ENCODE assay signal across 13 cellular contexts in genomic region chr17:57600092-57600491, GRCh38.
DNase-seq lines count a peak whose midpoint lies in the region; ATAC-seq and TF ChIP-seq lines count a peak whose summit lies in the region.
"Had no signal": no experiment of that assay in that cellular context is flagged by ENCODE, and none has a peak within 500 bp of the region (broad histone marks: within the 10 kb centered on the region; RNA-seq: fewer than 3 reads in every experiment).

No MANE protein-coding gene starts in this region.

- no peaks in the 10 kb centered on the region for H3K27me3 ChIP-seq in BLaER1 treated with 17β-estradiol and CSF1 and Interleukin-3, amounts not matched to agents 10 nM and 100 nM
- H3K27me3 ChIP-seq in HAP-1 (ENCODE audit: low read depth) = no peaks in the 10 kb centered on the region
- H3K27me3 ChIP-seq: right lobe of liver had no signal

- peak; percentile 79 for DNase-seq in activated CD8-positive, alpha-beta T cell treated with anti-CD3 and anti-CD28 coated beads for 36 hours
- DNase-seq in memory B cell (ENCODE audit: low spot score in 2 of 2) (no peak), HAP-1 (ENCODE audit: low spot score in 2 of 2) (no peak), inferior parietal cortex (ENCODE audit: extremely low spot score) (no peak), DMS53 treated with DMSO at 0.1 percent for 48 hours (lab: John Stamatoyannopoulos, UW; ENCODE audit: unreplicated experiment) (no peak)
- DNase-seq: amygdala, DMS79, NCI-H510A treated with DMSO at 0.1 percent for 48 hours, right lobe of liver had no signal

- peak overlapping the region; percentile 66 to 96 (median 83) for H3K4me2 ChIP-seq in BLaER1 treated with 17β-estradiol and CSF1 and Interleukin-3, amounts not matched to agents 10 nM and 100 nM

- no peaks in the 10 kb centered on the region for H3K27me3 Mint-ChIP-seq in activated CD8-positive, alpha-beta T cell treated with anti-CD3 and anti-CD28 coated beads for 36 hours
- H3K27me3 Mint-ChIP-seq in memory B cell = no peaks in the 10 kb centered on the region

- peaks cover 83% of the 10 kb centered on the region for H3K4me1 Mint-ChIP-seq in activated CD8-positive, alpha-beta T cell treated with anti-CD3 and anti-CD28 coated beads for 36 hours (ENCODE audit: low read depth)
- peaks cover 40% of the 10 kb centered on the region for H3K4me1 Mint-ChIP-seq in memory B cell

- peaks cover 0 to 15% (median 0%) of the 10 kb centered on the region in 11 experiments; a peak in 5 of 22 replicates for H4K20me1 ChIP-seq in BLaER1 treated with 17β-estradiol and CSF1 and Interleukin-3, amounts not matched to agents 10 nM and 100 nM

- peak overlapping the region in 8 of 11 experiments; percentile 8 to 52 (median 34); a peak in 10 of 22 replicates for H3K9ac ChIP-seq in BLaER1 treated with 17β-estradiol and CSF1 and Interleukin-3, amounts not matched to agents 10 nM and 100 nM

- peak overlapping the region; percentile 95 for H3K27ac Mint-ChIP-seq in activated CD8-positive, alpha-beta T cell treated with anti-CD3 and anti-CD28 coated beads for 36 hours
- peak overlapping the region; percentile 84 for H3K27ac Mint-ChIP-seq in memory B cell

- H3K9me3 Mint-ChIP-seq in activated CD8-positive, alpha-beta T cell treated with anti-CD3 and anti-CD28 coated beads for 36 hours = peaks cover 3% of the 10 kb centered on the region
- no peaks in the 10 kb centered on the region for H3K9me3 Mint-ChIP-seq in memory B cell

- intact Hi-C loops in activated CD8-positive, alpha-beta T cell treated with anti-CD3 and anti-CD28 coated beads for 36 hours (cut with micrococcal nuclease) = loop anchor here (5.0 to 10.0 kb wide), 3 partner anchors 72 to 145 kb away; partner anchors contain the start of gene CCDC182

- in situ Hi-C loops in HAP-1 (cut with MboI; ENCODE audit: low sequenced_read_pairs) = no loop called here

- CTCF ChIA-PET in activated CD8-positive, alpha-beta T cell treated with anti-CD3 and anti-CD28 coated beads for 36 hours (lab: Charles Lee) = interaction anchor here (1.1 to 6.0 kb wide), 7 partner anchors 71 to 357 kb away, joined by 3 to 67 read pairs (median 5); partner anchors contain the start of gene CCDC182

- H3K4me3 ChIP-seq in BLaER1 treated with 17β-estradiol and CSF1 and Interleukin-3, amounts not matched to agents 10 nM and 100 nM = peak overlapping the region in 2 of 10 experiments; percentile 5 to 15; a peak in 1 of 20 replicates
- no peak overlapping the region for H3K4me3 ChIP-seq in HAP-1
- H3K4me3 ChIP-seq: right lobe of liver had no signal

- peaks cover 0 to 83% (median 17%) of the 10 kb centered on the region in 11 experiments; a peak in 13 of 22 replicates for H3K36me3 ChIP-seq in BLaER1 treated with 17β-estradiol and CSF1 and Interleukin-3, amounts not matched to agents 10 nM and 100 nM
- H3K36me3 ChIP-seq in KOPT-K1 (ENCODE audit: insufficient read depth, low read length) = peaks cover 57% of the 10 kb centered on the region
- H3K36me3 ChIP-seq in HAP-1 (replicated peaks) = no peaks in the 10 kb centered on the region; the same call in 1 of the 2 replicates
- H3K36me3 ChIP-seq: right lobe of liver had no signal

- peak overlapping the region in 9 of 11 experiments; percentile 55 to 79 (median 74); a peak in 19 of 22 replicates for H3K27ac ChIP-seq in BLaER1 treated with 17β-estradiol and CSF1 and Interleukin-3, amounts not matched to agents 10 nM and 100 nM
- peak overlapping the region; percentile 97 for H3K27ac ChIP-seq in KOPT-K1 (ENCODE audit: low read depth, low read length, poor library complexity, severe bottlenecking)

- TF ChIP-seq CTCF in activated CD8-positive, alpha-beta T cell treated with anti-CD3 and anti-CD28 coated beads for 36 hours (IDR thresholded peaks at IDR 0.05) = no peak

- peak overlapping the region; percentile 8 for H3K4me3 Mint-ChIP-seq in activated CD8-positive, alpha-beta T cell treated with anti-CD3 and anti-CD28 coated beads for 36 hours
- H3K4me3 Mint-ChIP-seq in memory B cell = no peak overlapping the region

- peaks cover 4 to 8% (median 6%) of the 10 kb centered on the region in 11 experiments for H3K9me3 ChIP-seq in BLaER1 treated with 17β-estradiol and CSF1 and Interleukin-3, amounts not matched to agents 10 nM and 100 nM (replicated peaks in 1 of 11)
- H3K9me3 ChIP-seq in KOPT-K1 (ENCODE audit: insufficient read depth, low read length, poor library complexity, severe bottlenecking) (peaks cover 6% of the 10 kb centered on the region), HAP-1 (no peaks in the 10 kb centered on the region)
- H3K9me3 ChIP-seq: right lobe of liver had no signal

- peak; percentile 55 for ATAC-seq in activated CD8-positive, alpha-beta T cell treated with anti-CD3 and anti-CD28 coated beads for 36 hours
- ATAC-seq in memory B cell (ENCODE audit: low read depth) = no peak
- ATAC-seq in HG02885 (IDR thresholded peaks at IDR 0.05; ENCODE audit: poor library complexity, unreplicated experiment) = no peak
- ATAC-seq: left lobe of liver had no signal

- peaks cover 75 to 100% (median 97%) of the 10 kb centered on the region in 10 experiments for H3K4me1 ChIP-seq in BLaER1 treated with 17β-estradiol and CSF1 and Interleukin-3, amounts not matched to agents 10 nM and 100 nM
- peaks cover 4% of the 10 kb centered on the region for H3K4me1 ChIP-seq in HAP-1
- H3K4me1 ChIP-seq: right lobe of liver had no signal

- POLR2A ChIA-PET in activated CD8-positive, alpha-beta T cell treated with anti-CD3 and anti-CD28 coated beads for 36 hours (lab: Charles Lee) = interaction anchor here (0.6 to 1.3 kb wide), 3 partner anchors 27 to 196 kb away, joined by 3 read pairs; no protein-coding TSS in a partner anchor

- H3K36me3 Mint-ChIP-seq in activated CD8-positive, alpha-beta T cell treated with anti-CD3 and anti-CD28 coated beads for 36 hours (ENCODE audit: low read depth) = peaks cover 19% of the 10 kb centered on the region
- H3K36me3 Mint-ChIP-seq in memory B cell = peaks cover 7% of the 10 kb centered on the region
